13 cellular contexts compared by ENCODE assay signal in genomic region chr13:76993473-76993872, GRCh38. TPM values are rescaled to one million over a fixed set of nuclear protein-coding genes. Genes with fewer than 3 reads are reported as not detected.
A peak's percentile ranks its signal among the peaks of the same experiment; 100 is the strongest.
DNase-seq lines count a peak whose midpoint lies in the region; ATAC-seq and TF ChIP-seq lines count a peak whose summit lies in the region.
"Had no signal": no experiment of that assay in that cellular context is flagged by ENCODE, and none has a peak within 500 bp of the region (broad histone marks: within the 10 kb centered on the region; RNA-seq: fewer than 3 reads in every experiment).

No MANE protein-coding gene starts in this region.

- WGBS in mesenchymal stem cell = 98% methylated on average over 3 of the region's 5 CpGs

- TF ChIP-seq POLR2A in uterus (IDR thresholded peaks at IDR 0.05) = no peak

- no peak overlapping the region for H4K8ac ChIP-seq in mesenchymal stem cell (ENCODE audit: low read length)

- H2AFZ ChIP-seq in mesenchymal stem cell (ENCODE audit: low read depth, low read length) = no peak overlapping the region

- H2BK15ac ChIP-seq in mesenchymal stem cell (ENCODE audit: low read depth, poor library complexity, severe bottlenecking) = no peak overlapping the region

- no peak overlapping the region for H3K4ac ChIP-seq in mesenchymal stem cell (ENCODE audit: low read depth in 1 of 2, low read length in 2 of 2)

- peak overlapping the region; percentile 44 for H3K27ac Mint-ChIP-seq in activated naive CD4-positive, alpha-beta T cell treated with anti-CD3 and anti-CD28 coated beads, Interleukin-2, amount 50 U/mL, for 24 hours
- no peak overlapping the region for H3K27ac Mint-ChIP-seq in activated naive CD8-positive, alpha-beta T cell treated with anti-CD3 and anti-CD28 coated beads, Interleukin-2, amount 10 ng/mL, durations not matched to agents 7 days and 5 days

- no peaks in the 10 kb centered on the region for H3K27me3 Mint-ChIP-seq in activated naive CD4-positive, alpha-beta T cell treated with anti-CD3 and anti-CD28 coated beads, Interleukin-2, amount 50 U/mL, for 24 hours
- peaks cover 11% of the 10 kb centered on the region for H3K27me3 Mint-ChIP-seq in activated naive CD8-positive, alpha-beta T cell treated with anti-CD3 and anti-CD28 coated beads, Interleukin-2, amount 10 ng/mL, durations not matched to agents 7 days and 5 days

- H3K27me3 ChIP-seq in mesenchymal stem cell (ENCODE audit: control insufficient read depth in 1 of 2, insufficient read depth in 1 of 2, low read length in 2 of 2) (no peaks in the 10 kb centered on the region), uterus (no peaks in the 10 kb centered on the region)
- H3K27me3 ChIP-seq: esophagus squamous epithelium had no signal

- H3K27ac ChIP-seq in mesenchymal stem cell (ENCODE audit: low read length, poor library complexity, severe bottlenecking) (no peak overlapping the region), uterus (peak overlapping the region; percentile 89 to 91)

- peak overlapping the region; percentile 98 for H3K4me3 Mint-ChIP-seq in activated naive CD4-positive, alpha-beta T cell treated with anti-CD3 and anti-CD28 coated beads, Interleukin-2, amount 50 U/mL, for 24 hours
- peak overlapping the region; percentile 98 for H3K4me3 Mint-ChIP-seq in activated naive CD8-positive, alpha-beta T cell treated with anti-CD3 and anti-CD28 coated beads, Interleukin-2, amount 10 ng/mL, durations not matched to agents 7 days and 5 days

- H3K4me1 ChIP-seq in mesenchymal stem cell (ENCODE audit: control insufficient read depth, insufficient read depth, low read depth, low read length) (peaks cover 7% of the 10 kb centered on the region), uterus (no peaks in the 10 kb centered on the region)

- no peak overlapping the region for H2BK12ac ChIP-seq in mesenchymal stem cell (ENCODE audit: low read length in 2 of 2)

- no peak overlapping the region for H2BK5ac ChIP-seq in mesenchymal stem cell (ENCODE audit: low read depth, low read length, poor library complexity, severe bottlenecking)

- H3K4me2 ChIP-seq in mesenchymal stem cell (ENCODE audit: low read length, poor library complexity, severe bottlenecking) = peak overlapping the region; percentile 10

- DNase-seq in activated naive CD4-positive, alpha-beta T cell treated with Interleukin-2 at 50 U/mL for 16 hours = no peak
- DNase-seq in activated naive CD8-positive, alpha-beta T cell treated with anti-CD3 and anti-CD28 coated beads, Interleukin-2, amount 10 ng/mL, durations not matched to agents 7 days and 5 days = no peak
- no peak for DNase-seq in mesenchymal stem cell
- DNase-seq in uterus = no peak
- no peak for DNase-seq in NCI-H226
- DNase-seq: esophagus squamous epithelium; NCI-H187 treated with DMSO at 0.1 percent for 48 hours; SHP77; stimulated activated CD4-positive, alpha-beta T cell treated with anti-CD3 and anti-CD28 coated beads, Interleukin-2, amount 100 ng/mL, for 48 hours had no signal

- no peak for ATAC-seq in activated naive CD8-positive, alpha-beta T cell treated with anti-CD3 and anti-CD28 coated beads, Interleukin-2, amount 10 ng/mL, durations not matched to agents 7 days and 5 days (ENCODE audit: low read depth)
- ATAC-seq in GM21447 (IDR thresholded peaks at IDR 0.05; ENCODE audit: unreplicated experiment) (no peak), HG03469 (IDR thresholded peaks at IDR 0.05; ENCODE audit: unreplicated experiment) (no peak)

- no peak overlapping the region for H3K14ac ChIP-seq in mesenchymal stem cell (ENCODE audit: low read length in 2 of 2)

- no peak overlapping the region for H3K18ac ChIP-seq in mesenchymal stem cell (ENCODE audit: low read depth in 1 of 2, low read length in 2 of 2)

- POLR2A ChIA-PET in activated naive CD8-positive, alpha-beta T cell treated with anti-CD3 and anti-CD28 coated beads, Interleukin-2, amount 10 ng/mL, durations not matched to agents 7 days and 5 days (lab: Charles Lee) = interaction anchor here (1.2 to 3.4 kb wide), 3 partner anchors 13 to 33 kb away, joined by 4 to 78 read pairs (median 20); partner anchors contain the start of gene FBXL3

- H3K36me3 Mint-ChIP-seq in activated naive CD4-positive, alpha-beta T cell treated with anti-CD3 and anti-CD28 coated beads, Interleukin-2, amount 50 U/mL, for 24 hours = peaks cover 6% of the 10 kb centered on the region
- peaks cover 16% of the 10 kb centered on the region for H3K36me3 Mint-ChIP-seq in activated naive CD8-positive, alpha-beta T cell treated with anti-CD3 and anti-CD28 coated beads, Interleukin-2, amount 10 ng/mL, durations not matched to agents 7 days and 5 days

- H2BK120ac ChIP-seq in mesenchymal stem cell (ENCODE audit: low read depth, low read length) = no peak overlapping the region

- H3K4me1 Mint-ChIP-seq in activated naive CD4-positive, alpha-beta T cell treated with anti-CD3 and anti-CD28 coated beads, Interleukin-2, amount 50 U/mL, for 24 hours = peaks cover 64% of the 10 kb centered on the region
- peaks cover 31% of the 10 kb centered on the region for H3K4me1 Mint-ChIP-seq in activated naive CD8-positive, alpha-beta T cell treated with anti-CD3 and anti-CD28 coated beads, Interleukin-2, amount 10 ng/mL, durations not matched to agents 7 days and 5 days

- no peaks in the 10 kb centered on the region for H3K9me3 Mint-ChIP-seq in activated naive CD4-positive, alpha-beta T cell treated with anti-CD3 and anti-CD28 coated beads, Interleukin-2, amount 50 U/mL, for 24 hours
- H3K9me3 Mint-ChIP-seq in activated naive CD8-positive, alpha-beta T cell treated with anti-CD3 and anti-CD28 coated beads, Interleukin-2, amount 10 ng/mL, durations not matched to agents 7 days and 5 days = no peaks in the 10 kb centered on the region

- intact Hi-C loops in uterus (cut with DNase I; ENCODE audit: low total_unique reads) = no loop called here

- no peak for TF ChIP-seq CTCF in uterus (IDR thresholded peaks at IDR 0.05)

- peak overlapping the region; percentile 98 for H3K9ac ChIP-seq in mesenchymal stem cell (ENCODE audit: low read length)

- peaks cover 20% of the 10 kb centered on the region for H3K79me1 ChIP-seq in mesenchymal stem cell (replicated peaks; ENCODE audit: low read length, poor library complexity, severe bottlenecking)

- no peak overlapping the region for H4K91ac ChIP-seq in mesenchymal stem cell (ENCODE audit: low read length)

- H3K4me3 ChIP-seq in mesenchymal stem cell (ENCODE audit: insufficient read depth in 1 of 2, low read depth in 1 of 2, low read length in 2 of 2) (peak overlapping the region in 1 of 2 experiments; percentile 96), uterus (peak overlapping the region; percentile 68 to 70)

- H3K36me3 ChIP-seq in mesenchymal stem cell (ENCODE audit: control insufficient read depth in 1 of 2, insufficient read depth in 2 of 2, low read depth in 1 of 2, low read length in 2 of 2) (peaks cover 0 to 26% of the 10 kb centered on the region in 2 experiments), uterus (no peaks in the 10 kb centered on the region)

- H2AK5ac ChIP-seq in mesenchymal stem cell (ENCODE audit: low read length, severe bottlenecking) = no peak overlapping the region

- H3K23ac ChIP-seq in mesenchymal stem cell (ENCODE audit: low read length in 2 of 2) = no peak overlapping the region

- H3K9me3 ChIP-seq in mesenchymal stem cell (ENCODE audit: control insufficient read depth, low read length) (no peaks in the 10 kb centered on the region), uterus (no peaks in the 10 kb centered on the region)
- H3K9me3 ChIP-seq: esophagus squamous epithelium had no signal

RNA-seq across cellular contexts. Expression of gene CLN5, which starts 1.6 kb away (rescaled TPM):
- 10 to 100 TPM; 15.4 to 18.9 TPM for total RNA-seq in activated naive CD8-positive, alpha-beta T cell treated with anti-CD3 and anti-CD28 coated beads, Interleukin-2, amount 10 ng/mL, durations not matched to agents 7 days and 5 days
- polyA plus RNA-seq in mesenchymal stem cell (2013, experiment 1 of 2) = 28.2 TPM
- 30.8 TPM for polyA plus RNA-seq in mesenchymal stem cell (2013, experiment 2 of 2)
- total RNA-seq in uterus = 10 to 100 TPM; 18.2 to 49.8 (median 39.5) TPM

RNA-seq across cellular contexts. Expression of gene FBXL3, which starts 33.5 kb away (rescaled TPM):
- total RNA-seq in activated naive CD8-positive, alpha-beta T cell treated with anti-CD3 and anti-CD28 coated beads, Interleukin-2, amount 10 ng/mL, durations not matched to agents 7 days and 5 days = 10 to 100 TPM; 46.1 to 47.7 TPM
- 20.0 TPM for polyA plus RNA-seq in mesenchymal stem cell (2013, experiment 1 of 2)
- 22.4 TPM for polyA plus RNA-seq in mesenchymal stem cell (2013, experiment 2 of 2)
- 100 to 1,000 TPM in 2 of 4 donors, 10 to 100 TPM in 2; 62.8 to 158 (median 92.3) TPM for total RNA-seq in uterus

RNA-seq across cellular contexts. Expression of gene ACOD1, which starts 45.2 kb away (rescaled TPM):
- not detected for total RNA-seq in activated naive CD8-positive, alpha-beta T cell treated with anti-CD3 and anti-CD28 coated beads, Interleukin-2, amount 10 ng/mL, durations not matched to agents 7 days and 5 days
- polyA plus RNA-seq in mesenchymal stem cell (2013, experiment 1 of 2) = not detected
- polyA plus RNA-seq in mesenchymal stem cell (2013, experiment 2 of 2) = not detected
- not detected for total RNA-seq in uterus
- total RNA-seq: esophagus squamous epithelium had no signal
- polyA plus RNA-seq: BJ had no signal
